ENCODE assay signal across 27 cellular contexts in genomic region chr2:162390801-162391200, GRCh38. TPM values are rescaled to one million over a fixed set of nuclear protein-coding genes. Genes with fewer than 3 reads are reported as not detected.
DNase-seq lines count a peak whose midpoint lies in the region; ATAC-seq, FAIRE-seq and TF ChIP-seq lines count a peak whose summit lies in the region.
"Had no signal": no experiment of that assay in that cellular context is flagged by ENCODE, and none has a peak within 500 bp of the region (broad histone marks: within the 10 kb centered on the region; RNA-seq: fewer than 3 reads in every experiment).

No MANE protein-coding gene starts in this region.

- H3K4me3 ChIP-seq in GM23338: no peak overlapping the region

- H3K27me3 Mint-ChIP-seq in GM23338 (ENCODE audit: insufficient read depth, low read depth, poor library complexity): no peaks in the 10 kb centered on the region
- peaks cover 20% of the 10 kb centered on the region for H3K27me3 Mint-ChIP-seq in mesothelial cell of epicardium (ENCODE audit: low read depth)

- no peaks in the 10 kb centered on the region for H3K27me3 ChIP-seq in GM23338 (ENCODE audit: insufficient read depth)

- no peak; a peak in 1 of 4 replicates for TF ChIP-seq CTCF in GM23338 (conservative IDR thresholded peaks at IDR 0.05; ENCODE audit: low read depth in 2 of 2)
- peak; percentile 27 for TF ChIP-seq CTCF in mesothelial cell of epicardium (IDR thresholded peaks at IDR 0.05; ENCODE audit: unreplicated experiment)

- no peaks in the 10 kb centered on the region for H3F3A ChIP-seq in GM23338 (replicated peaks; ENCODE audit: low read depth)

- no peaks in the 10 kb centered on the region; the same call in 1 of the 2 replicates for H3K4me1 ChIP-seq in GM23338 (ENCODE audit: insufficient read depth)

- no peaks in the 10 kb centered on the region for H3K79me2 ChIP-seq in GM23338 (replicated peaks; ENCODE audit: insufficient read depth)

- H3K36me3 Mint-ChIP-seq in GM23338 (ENCODE audit: low read depth) (no peaks in the 10 kb centered on the region), mesothelial cell of epicardium (no peaks in the 10 kb centered on the region)
- H3K36me3 Mint-ChIP-seq: CD8-positive, alpha-beta T cell; T-cell had no signal

- H3K4me1 Mint-ChIP-seq in GM23338: peaks cover 7% of the 10 kb centered on the region; the same call in 2 of the 3 replicates
- H3K4me1 Mint-ChIP-seq in mesothelial cell of epicardium: no peaks in the 10 kb centered on the region
- H3K4me1 Mint-ChIP-seq: T-cell had no signal

- DNase-seq in NCI-H2081 (lab: John Stamatoyannopoulos, UW): peak; percentile 23 to 71
- no peak for DNase-seq in NCI-H2081 treated with DMSO at 0.1 percent for 48 hours (lab: John Stamatoyannopoulos, UW)
- DNase-seq in GM23338 (ENCODE audit: low spot score): no peak
- DNase-seq in NCI-H748 (lab: John Stamatoyannopoulos, UW; ENCODE audit: unreplicated experiment): peak; percentile 77
- DNase-seq in mesothelial cell of epicardium (ENCODE audit: low spot score in 2 of 2, unreplicated experiment in 2 of 2): no peak
- DNase-seq in NCI-H1105 (lab: John Stamatoyannopoulos, UW): no peak
- no peak for DNase-seq in GM12892 (ENCODE audit: insufficient read length)
- DNase-seq: 8988T; AML-193; C1 segment of cervical spinal cord; Calu3; CD8-positive, alpha-beta T cell; DMS153; GDM1; Kasumi-1; NCI-H1436; NCI-H2029; NCI-H2227 treated with DMSO at 0.1 percent for 48 hours; NCI-H774; NK-92 treated with Interleukin-12 subunit alpha and Interleukin-12 subunit beta, amount 100 ng/mL, for 24 hours; T-cell had no signal

- H4K20me1 ChIP-seq in GM23338 (replicated peaks; ENCODE audit: insufficient read depth): no peaks in the 10 kb centered on the region

- no peaks in the 10 kb centered on the region for H3K9me3 Mint-ChIP-seq in GM23338
- no peaks in the 10 kb centered on the region for H3K9me3 Mint-ChIP-seq in mesothelial cell of epicardium
- H3K9me3 Mint-ChIP-seq: CD8-positive, alpha-beta T cell; T-cell; T-helper 2 cell treated with Interferon-gamma antibody and Interleukin-4, amounts not matched to agents 5 μg/mL and 100 μg/mL, for 36 hours had no signal

- H3K4me3 Mint-ChIP-seq in GM23338 (no peak overlapping the region), mesothelial cell of epicardium (no peak overlapping the region)
- H3K4me3 Mint-ChIP-seq: CD8-positive, alpha-beta T cell; T-cell; T-helper 2 cell treated with Interferon-gamma antibody and Interleukin-4, amounts not matched to agents 5 μg/mL and 100 μg/mL, for 36 hours had no signal

- no peak for TF ChIP-seq POLR2A in GM12892 (IDR thresholded peaks at IDR 0.05; ENCODE audit: low read depth, low read length)

- H3K27ac ChIP-seq in GM23338 (ENCODE audit: low read depth): no peak overlapping the region

- H3K27ac Mint-ChIP-seq in GM23338: no peak overlapping the region
- H3K27ac Mint-ChIP-seq in mesothelial cell of epicardium: no peak overlapping the region
- H3K27ac Mint-ChIP-seq: CD8-positive, alpha-beta T cell; T-cell; T-helper 2 cell treated with Interferon-gamma antibody and Interleukin-4, amounts not matched to agents 5 μg/mL and 100 μg/mL, for 36 hours had no signal

- H2AFZ ChIP-seq in GM23338: peak overlapping the region; percentile 10; the same call in 1 of the 2 replicates

- ATAC-seq in GM23338 (no peak), HG03469 (IDR thresholded peaks at IDR 0.05; ENCODE audit: unreplicated experiment) (no peak)
- ATAC-seq: CD8-positive, alpha-beta T cell; HCT116; Panc1; SK-N-SH treated with all-trans-retinoic acid at 6 μM for 48 hours; T-cell had no signal

- H3K36me3 ChIP-seq in GM23338 (ENCODE audit: insufficient read depth): no peaks in the 10 kb centered on the region

- no peak for FAIRE-seq in GM12892 (lab: Jason Lieb, UNC)
- FAIRE-seq: H1 had no signal

- no peaks in the 10 kb centered on the region for H3K9me2 ChIP-seq in GM23338 (ENCODE audit: insufficient read depth)

- H3K4me2 ChIP-seq in GM23338: no peak overlapping the region

TF ChIP-seq in GM23338, 12 proteins besides CTCF, POLR2A, EP300 and RAD21 (continues in another document):
- TF ChIP-seq CREB1 (CRISPR knock-in tag; IDR thresholded peaks at IDR 0.05; ENCODE audit: low read depth) (no peak), NANOG (IDR thresholded peaks at IDR 0.05; ENCODE audit: borderline replicate concordance) (no peak), ZNF114 (CRISPR knock-in tag; IDR thresholded peaks at IDR 0.05) (no peak), POLR2AphosphoS5 (IDR thresholded peaks at IDR 0.05; ENCODE audit: low read depth) (no peak), JUNB (IDR thresholded peaks at IDR 0.05; ENCODE audit: unreplicated experiment) (no peak), ZNF331 (CRISPR knock-in tag; IDR thresholded peaks at IDR 0.05; ENCODE audit: low read depth) (no peak)
- TF ChIP-seq, protein P1, sequence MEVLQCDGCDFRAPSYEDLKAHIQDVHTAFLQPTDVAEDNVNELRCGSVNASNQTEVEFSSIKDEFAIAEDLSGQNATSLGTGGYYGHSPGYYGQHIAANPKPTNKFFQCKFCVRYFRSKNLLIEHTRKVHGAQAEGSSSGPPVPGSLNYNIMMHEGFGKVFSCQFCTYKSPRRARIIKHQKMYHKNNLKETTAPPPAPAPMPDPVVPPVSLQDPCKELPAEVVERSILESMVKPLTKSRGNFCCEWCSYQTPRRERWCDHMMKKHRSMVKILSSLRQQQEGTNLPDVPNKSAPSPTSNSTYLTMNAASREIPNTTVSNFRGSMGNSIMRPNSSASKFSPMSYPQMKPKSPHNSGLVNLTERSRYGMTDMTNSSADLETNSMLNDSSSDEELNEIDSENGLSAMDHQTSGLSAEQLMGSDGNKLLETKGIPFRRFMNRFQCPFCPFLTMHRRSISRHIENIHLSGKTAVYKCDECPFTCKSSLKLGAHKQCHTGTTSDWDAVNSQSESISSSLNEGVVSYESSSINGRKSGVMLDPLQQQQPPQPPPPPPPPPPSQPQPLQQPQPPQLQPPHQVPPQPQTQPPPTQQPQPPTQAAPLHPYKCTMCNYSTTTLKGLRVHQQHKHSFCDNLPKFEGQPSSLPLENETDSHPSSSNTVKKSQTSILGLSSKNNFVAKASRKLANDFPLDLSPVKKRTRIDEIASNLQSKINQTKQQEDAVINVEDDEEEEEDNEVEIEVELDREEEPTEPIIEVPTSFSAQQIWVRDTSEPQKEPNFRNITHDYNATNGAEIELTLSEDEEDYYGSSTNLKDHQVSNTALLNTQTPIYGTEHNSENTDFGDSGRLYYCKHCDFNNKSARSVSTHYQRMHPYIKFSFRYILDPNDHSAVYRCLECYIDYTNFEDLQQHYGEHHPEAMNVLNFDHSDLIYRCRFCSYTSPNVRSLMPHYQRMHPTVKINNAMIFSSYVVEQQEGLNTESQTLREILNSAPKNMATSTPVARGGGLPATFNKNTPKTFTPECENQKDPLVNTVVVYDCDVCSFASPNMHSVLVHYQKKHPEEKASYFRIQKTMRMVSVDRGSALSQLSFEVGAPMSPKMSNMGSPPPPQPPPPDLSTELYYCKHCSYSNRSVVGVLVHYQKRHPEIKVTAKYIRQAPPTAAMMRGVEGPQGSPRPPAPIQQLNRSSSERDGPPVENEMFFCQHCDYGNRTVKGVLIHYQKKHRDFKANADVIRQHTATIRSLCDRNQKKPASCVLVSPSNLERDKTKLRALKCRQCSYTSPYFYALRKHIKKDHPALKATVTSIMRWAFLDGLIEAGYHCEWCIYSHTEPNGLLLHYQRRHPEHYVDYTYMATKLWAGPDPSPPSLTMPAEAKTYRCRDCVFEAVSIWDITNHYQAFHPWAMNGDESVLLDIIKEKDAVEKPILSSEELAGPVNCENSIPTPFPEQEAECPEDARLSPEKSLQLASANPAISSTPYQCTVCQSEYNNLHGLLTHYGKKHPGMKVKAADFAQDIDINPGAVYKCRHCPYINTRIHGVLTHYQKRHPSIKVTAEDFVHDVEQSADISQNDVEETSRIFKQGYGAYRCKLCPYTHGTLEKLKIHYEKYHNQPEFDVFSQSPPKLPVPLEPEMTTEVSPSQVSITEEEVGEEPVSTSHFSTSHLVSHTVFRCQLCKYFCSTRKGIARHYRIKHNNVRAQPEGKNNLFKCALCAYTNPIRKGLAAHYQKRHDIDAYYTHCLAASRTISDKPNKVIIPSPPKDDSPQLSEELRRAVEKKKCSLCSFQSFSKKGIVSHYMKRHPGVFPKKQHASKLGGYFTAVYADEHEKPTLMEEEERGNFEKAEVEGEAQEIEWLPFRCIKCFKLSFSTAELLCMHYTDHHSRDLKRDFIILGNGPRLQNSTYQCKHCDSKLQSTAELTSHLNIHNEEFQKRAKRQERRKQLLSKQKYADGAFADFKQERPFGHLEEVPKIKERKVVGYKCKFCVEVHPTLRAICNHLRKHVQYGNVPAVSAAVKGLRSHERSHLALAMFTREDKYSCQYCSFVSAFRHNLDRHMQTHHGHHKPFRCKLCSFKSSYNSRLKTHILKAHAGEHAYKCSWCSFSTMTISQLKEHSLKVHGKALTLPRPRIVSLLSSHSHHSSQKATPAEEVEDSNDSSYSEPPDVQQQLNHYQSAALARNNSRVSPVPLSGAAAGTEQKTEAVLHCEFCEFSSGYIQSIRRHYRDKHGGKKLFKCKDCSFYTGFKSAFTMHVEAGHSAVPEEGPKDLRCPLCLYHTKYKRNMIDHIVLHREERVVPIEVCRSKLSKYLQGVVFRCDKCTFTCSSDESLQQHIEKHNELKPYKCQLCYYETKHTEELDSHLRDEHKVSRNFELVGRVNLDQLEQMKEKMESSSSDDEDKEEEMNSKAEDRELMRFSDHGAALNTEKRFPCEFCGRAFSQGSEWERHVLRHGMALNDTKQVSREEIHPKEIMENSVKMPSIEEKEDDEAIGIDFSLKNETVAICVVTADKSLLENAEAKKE (CRISPR knock-in tag; IDR thresholded peaks at IDR 0.05): no peak
- TF ChIP-seq, protein P2, sequence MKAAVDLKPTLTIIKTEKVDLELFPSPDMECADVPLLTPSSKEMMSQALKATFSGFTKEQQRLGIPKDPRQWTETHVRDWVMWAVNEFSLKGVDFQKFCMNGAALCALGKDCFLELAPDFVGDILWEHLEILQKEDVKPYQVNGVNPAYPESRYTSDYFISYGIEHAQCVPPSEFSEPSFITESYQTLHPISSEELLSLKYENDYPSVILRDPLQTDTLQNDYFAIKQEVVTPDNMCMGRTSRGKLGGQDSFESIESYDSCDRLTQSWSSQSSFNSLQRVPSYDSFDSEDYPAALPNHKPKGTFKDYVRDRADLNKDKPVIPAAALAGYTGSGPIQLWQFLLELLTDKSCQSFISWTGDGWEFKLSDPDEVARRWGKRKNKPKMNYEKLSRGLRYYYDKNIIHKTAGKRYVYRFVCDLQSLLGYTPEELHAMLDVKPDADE (IDR thresholded peaks at IDR 0.05): no peak

RNA-seq across cellular contexts. Expression of gene GCA, which starts 46.9 kb away (rescaled TPM):
- 39.3 and 42.6 TPM in 2 replicates for total RNA-seq in GM23338 (2014; rRNA removed; shearing (Covaris generic))
- polyA plus RNA-seq in GM23338 (2016; fragmentation: Nextera tagmentation; extraction: Ambion mirVana): 52.0 and 62.7 TPM in 2 replicates
- 39.8 to 41.5 TPM (median 40.5 TPM) in 3 replicates for total RNA-seq in mesothelial cell of epicardium
- 34.5 TPM for polyA plus RNA-seq in GM12892 (2012; ENCODE audit: missing spikeins)

Comparison
In these comparisons a context has a peak if more than half of its experiments do, and no peak if none do; other contexts are left out.
1. DNase-seq: peak in NCI-H2081 (2 of 2) and NCI-H748 (single experiment); none in NCI-H2081 treated with DMSO at 0.1 percent for 48 hours (single experiment), GM23338 (single experiment), mesothelial cell of epicardium (0 of 2), NCI-H1105 (single experiment) and GM12892 (single experiment).